Comparison of ENCODE assay signal across 1 cellular context in genomic region chr16:9539346-9539745, GRCh38.
TF ChIP-seq lines count a peak whose summit lies in the region.

No MANE protein-coding gene starts in this region.

TF ChIP-seq in WTC11, 78 proteins besides CTCF, POLR2A, EP300 and RAD21:
- TF ChIP-seq, protein P1, sequence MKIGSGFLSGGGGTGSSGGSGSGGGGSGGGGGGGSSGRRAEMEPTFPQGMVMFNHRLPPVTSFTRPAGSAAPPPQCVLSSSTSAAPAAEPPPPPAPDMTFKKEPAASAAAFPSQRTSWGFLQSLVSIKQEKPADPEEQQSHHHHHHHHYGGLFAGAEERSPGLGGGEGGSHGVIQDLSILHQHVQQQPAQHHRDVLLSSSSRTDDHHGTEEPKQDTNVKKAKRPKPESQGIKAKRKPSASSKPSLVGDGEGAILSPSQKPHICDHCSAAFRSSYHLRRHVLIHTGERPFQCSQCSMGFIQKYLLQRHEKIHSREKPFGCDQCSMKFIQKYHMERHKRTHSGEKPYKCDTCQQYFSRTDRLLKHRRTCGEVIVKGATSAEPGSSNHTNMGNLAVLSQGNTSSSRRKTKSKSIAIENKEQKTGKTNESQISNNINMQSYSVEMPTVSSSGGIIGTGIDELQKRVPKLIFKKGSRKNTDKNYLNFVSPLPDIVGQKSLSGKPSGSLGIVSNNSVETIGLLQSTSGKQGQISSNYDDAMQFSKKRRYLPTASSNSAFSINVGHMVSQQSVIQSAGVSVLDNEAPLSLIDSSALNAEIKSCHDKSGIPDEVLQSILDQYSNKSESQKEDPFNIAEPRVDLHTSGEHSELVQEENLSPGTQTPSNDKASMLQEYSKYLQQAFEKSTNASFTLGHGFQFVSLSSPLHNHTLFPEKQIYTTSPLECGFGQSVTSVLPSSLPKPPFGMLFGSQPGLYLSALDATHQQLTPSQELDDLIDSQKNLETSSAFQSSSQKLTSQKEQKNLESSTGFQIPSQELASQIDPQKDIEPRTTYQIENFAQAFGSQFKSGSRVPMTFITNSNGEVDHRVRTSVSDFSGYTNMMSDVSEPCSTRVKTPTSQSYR (CRISPR knock-in tag; IDR thresholded peaks at IDR 0.05) = no peak
- TF ChIP-seq CREB1 (CRISPR knock-in tag; IDR thresholded peaks at IDR 0.05) (no peak), NR1H2 (CRISPR knock-in tag; IDR thresholded peaks at IDR 0.05) (no peak), GTF2I (CRISPR knock-in tag; conservative IDR thresholded peaks at IDR 0.05) (0 out of 2 replicates have a peak, but pooled peaks have one; percentile 12), NR3C1 (CRISPR knock-in tag; conservative IDR thresholded peaks at IDR 0.05; ENCODE audit: low read depth) (no peak), SMAD4 (CRISPR knock-in tag; IDR thresholded peaks at IDR 0.05) (no peak), MXD4 (CRISPR knock-in tag; IDR thresholded peaks at IDR 0.05; ENCODE audit: borderline replicate concordance) (no peak), CREM (CRISPR knock-in tag; IDR thresholded peaks at IDR 0.05) (no peak), RORB (CRISPR knock-in tag; IDR thresholded peaks at IDR 0.05) (no peak)
